29 cellular contexts compared by ENCODE assay signal in the genomic region with DNA sequence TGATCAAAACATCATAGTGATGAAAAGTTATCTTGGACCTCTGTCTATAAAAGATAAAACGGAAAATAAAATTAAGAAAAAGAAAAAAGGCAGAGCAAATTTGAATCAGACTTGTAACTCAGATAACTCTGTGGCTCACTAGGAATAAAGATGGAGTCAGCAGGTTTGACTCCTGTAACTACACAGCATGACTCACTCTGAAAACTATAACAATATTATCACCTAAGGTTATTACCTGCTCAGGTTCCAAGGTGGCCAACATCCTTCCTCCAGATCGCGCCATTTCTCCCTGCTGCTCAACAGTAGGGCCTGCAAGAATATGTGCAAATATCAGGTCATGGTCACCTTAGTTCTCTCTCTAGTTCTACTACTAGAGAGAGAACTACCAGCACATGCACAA.
"Had no signal": no experiment of that assay in that cellular context is flagged by ENCODE, and none has a peak within 500 bp of the region (broad histone marks: within the 10 kb centered on the region; RNA-seq: fewer than 3 reads in every experiment).

No MANE protein-coding gene starts in this region.

- H3K4me3 Mint-ChIP-seq: activated CD4-positive, alpha-beta memory T cell treated with anti-CD3 and anti-CD28 coated beads for 36 hours; activated CD4-positive, alpha-beta T cell treated with anti-CD3 and anti-CD28 coated beads for 36 hours; activated CD4-positive, alpha-beta T cell treated with anti-CD3 and anti-CD28 coated beads, Interleukin-2, amount 10 ng/mL, durations not matched to agents 24 days and 14 days; activated CD8-positive, alpha-beta memory T cell treated with anti-CD3 and anti-CD28 coated beads, Interleukin-2, amount 10 ng/mL, durations not matched to agents 7 days and 5 days; activated CD8-positive, alpha-beta T cell treated with anti-CD3 and anti-CD28 coated beads, Interleukin-2, amount 10 ng/mL, durations not matched to agents 7 days and 5 days; activated naive CD4-positive, alpha-beta T cell treated with anti-CD3 and anti-CD28 coated beads, Interleukin-2, amount 10 ng/mL, durations not matched to agents 7 days and 5 days; activated naive CD8-positive, alpha-beta T cell treated with anti-CD3 and anti-CD28 coated beads, Interleukin-2, amount 10 ng/mL, durations not matched to agents 7 days and 5 days; activated T-helper 1 cell treated with anti-CD3 and anti-CD28 coated beads, Interleukin-12 subunit alpha, Interleukin-12 subunit beta, Interleukin-2, Interleukin-4 antibody, amounts not matched to agents 30 ng/mL and 10 ng/mL and 1 ng/mL, durations not matched to agents 14 hours and 24 hours and 36 hours; brain; central memory CD8-positive, alpha-beta T cell; effector memory CD8-positive, alpha-beta T cell had no signal

- H3K4me1 Mint-ChIP-seq: activated CD4-positive, alpha-beta T cell treated with anti-CD3 and anti-CD28 coated beads for 36 hours; brain; central memory CD8-positive, alpha-beta T cell had no signal

- H3K27ac Mint-ChIP-seq: activated CD4-positive, alpha-beta memory T cell treated with anti-CD3 and anti-CD28 coated beads for 36 hours; activated CD4-positive, alpha-beta T cell treated with anti-CD3 and anti-CD28 coated beads for 36 hours; activated CD4-positive, alpha-beta T cell treated with anti-CD3 and anti-CD28 coated beads, Interleukin-2, amount 10 ng/mL, durations not matched to agents 24 days and 14 days; activated CD8-positive, alpha-beta memory T cell treated with anti-CD3 and anti-CD28 coated beads, Interleukin-2, amount 10 ng/mL, durations not matched to agents 7 days and 5 days; activated naive CD4-positive, alpha-beta T cell treated with anti-CD3 and anti-CD28 coated beads, Interleukin-2, amount 50 U/mL, for 72 hours; activated naive CD8-positive, alpha-beta T cell treated with anti-CD3 and anti-CD28 coated beads, Interleukin-2, amount 10 ng/mL, durations not matched to agents 7 days and 5 days; activated T-helper 1 cell treated with anti-CD3 and anti-CD28 coated beads, Interleukin-12 subunit alpha, Interleukin-12 subunit beta, Interleukin-2, Interleukin-4 antibody, amounts not matched to agents 30 ng/mL and 10 ng/mL and 1 ng/mL, durations not matched to agents 14 hours and 24 hours and 36 hours; effector memory CD8-positive, alpha-beta T cell had no signal

- H3K4me3 ChIP-seq: ascending aorta, breast epithelium, gastrocnemius medialis had no signal

- H3K27me3 ChIP-seq: ascending aorta, breast epithelium, gastrocnemius medialis had no signal

- H3K36me3 ChIP-seq: breast epithelium had no signal

- DNase-seq: activated CD4-positive, alpha-beta memory T cell treated with anti-CD3 and anti-CD28 coated beads for 36 hours; activated CD4-positive, alpha-beta T cell treated with anti-CD3 and anti-CD28 coated beads for 36 hours; activated CD4-positive, alpha-beta T cell treated with anti-CD3 and anti-CD28 coated beads, Interleukin-2, amount 10 ng/mL, durations not matched to agents 24 days and 14 days; activated CD4-positive, CD25-positive, alpha-beta regulatory T cell; activated CD4-positive, CD25-positive, alpha-beta regulatory T cell treated with anti-CD3 and anti-CD28 coated beads, Interleukin-2, amount 50 U/mL, for 72 hours; activated CD8-positive, alpha-beta memory T cell treated with anti-CD3 and anti-CD28 coated beads, Interleukin-2, amount 10 ng/mL, durations not matched to agents 7 days and 5 days; activated CD8-positive, alpha-beta memory T cell treated with anti-CD3 and anti-CD28 coated beads, Interleukin-2, amount 50 U/mL, for 4 hours; activated CD8-positive, alpha-beta T cell treated with anti-CD3 and anti-CD28 coated beads, Interleukin-2, amount 10 ng/mL, durations not matched to agents 7 days and 5 days; activated gamma-delta T cell; activated naive CD4-positive, alpha-beta T cell; activated naive CD4-positive, alpha-beta T cell treated with anti-CD3 and anti-CD28 coated beads, Interleukin-2, amount 10 ng/mL, durations not matched to agents 7 days and 5 days; activated naive CD8-positive, alpha-beta T cell treated with anti-CD3 and anti-CD28 coated beads, Interleukin-2, amount 10 ng/mL, durations not matched to agents 7 days and 5 days; activated T-cell treated with anti-CD3 and anti-CD28 coated beads, Interleukin-2, amount 50 U/mL, for 1 hour; activated T-cell treated with anti-CD3 and anti-CD28 coated beads, Interleukin-2, amount 50 U/mL, for 48 hours; cortex of kidney; dermis blood vessel endothelial cell; effector CD4-positive, alpha-beta T cell; effector memory CD8-positive, alpha-beta T cell; foreskin fibroblast; gastrocnemius medialis; glutamatergic neuron; T-helper 2 cell had no signal

- H3K4me1 ChIP-seq: ascending aorta, breast epithelium, gastrocnemius medialis had no signal

- ATAC-seq: activated CD4-positive, alpha-beta T cell treated with anti-CD3 and anti-CD28 coated beads for 36 hours; activated CD8-positive, alpha-beta memory T cell treated with anti-CD3 and anti-CD28 coated beads, Interleukin-2, amount 10 ng/mL, durations not matched to agents 7 days and 5 days; activated CD8-positive, alpha-beta T cell treated with anti-CD3 and anti-CD28 coated beads, Interleukin-2, amount 10 ng/mL, durations not matched to agents 7 days and 5 days; activated naive CD4-positive, alpha-beta T cell treated with anti-CD3 and anti-CD28 coated beads, Interleukin-2, amount 50 U/mL, for 72 hours; effector memory CD8-positive, alpha-beta T cell; esophagus mucosa; gastrocnemius medialis had no signal

- H3K9me3 Mint-ChIP-seq: activated CD4-positive, alpha-beta memory T cell treated with anti-CD3 and anti-CD28 coated beads for 36 hours; activated CD4-positive, alpha-beta T cell treated with anti-CD3 and anti-CD28 coated beads, Interleukin-2, amount 10 ng/mL, durations not matched to agents 24 days and 14 days; activated naive CD4-positive, alpha-beta T cell treated with anti-CD3 and anti-CD28 coated beads, Interleukin-2, amount 10 ng/mL, durations not matched to agents 7 days and 5 days; activated naive CD4-positive, alpha-beta T cell treated with anti-CD3 and anti-CD28 coated beads, Interleukin-2, amount 50 U/mL, for 72 hours; activated naive CD8-positive, alpha-beta T cell treated with anti-CD3 and anti-CD28 coated beads, Interleukin-2, amount 10 ng/mL, durations not matched to agents 7 days and 5 days; activated T-helper 1 cell treated with anti-CD3 and anti-CD28 coated beads, Interleukin-12 subunit alpha, Interleukin-12 subunit beta, Interleukin-2, Interleukin-4 antibody, amounts not matched to agents 30 ng/mL and 10 ng/mL and 1 ng/mL, durations not matched to agents 14 hours and 24 hours and 36 hours; brain; central memory CD8-positive, alpha-beta T cell; effector memory CD8-positive, alpha-beta T cell had no signal

- H3K9me3 ChIP-seq: ascending aorta, breast epithelium, gastrocnemius medialis had no signal

- H3K27ac ChIP-seq: ascending aorta, breast epithelium, gastrocnemius medialis had no signal
